ENCODE assay signal across 25 cellular contexts in genomic region chr7:158030566-158030965, GRCh38.
"Had no signal": no experiment of that assay in that cellular context is flagged by ENCODE, and none has a peak within 500 bp of the region (broad histone marks: within the 10 kb centered on the region; RNA-seq: fewer than 3 reads in every experiment).

No MANE protein-coding gene starts in this region.

- H3K36me3 ChIP-seq: brain microvascular endothelial cell, cardiac muscle cell had no signal

- ATAC-seq: activated CD8-positive, alpha-beta memory T cell treated with anti-CD3 and anti-CD28 coated beads, Interleukin-2, amount 10 ng/mL, durations not matched to agents 7 days and 5 days; activated naive CD4-positive, alpha-beta T cell treated with anti-CD3 and anti-CD28 coated beads, Interleukin-2, amount 50 U/mL, for 72 hours; K562; T-helper 17 cell had no signal

- H3K27me3 Mint-ChIP-seq: activated B cell treated with CpG ODN at 0.5 μM for 24 hours; activated CD8-positive, alpha-beta memory T cell treated with anti-CD3 and anti-CD28 coated beads, Interleukin-2, amount 10 ng/mL, durations not matched to agents 7 days and 5 days had no signal

- H3K4me3 ChIP-seq: cardiac muscle cell, K562 had no signal

- H3K4me1 Mint-ChIP-seq: activated B cell treated with CpG ODN at 0.5 μM for 24 hours; activated CD4-positive, alpha-beta T cell treated with anti-CD3 and anti-CD28 coated beads, Interleukin-2, amount 10 ng/mL, durations not matched to agents 24 days and 14 days; activated CD8-positive, alpha-beta memory T cell treated with anti-CD3 and anti-CD28 coated beads, Interleukin-2, amount 10 ng/mL, durations not matched to agents 7 days and 5 days; T-helper 17 cell had no signal

- H3K36me3 Mint-ChIP-seq: activated CD8-positive, alpha-beta memory T cell treated with anti-CD3 and anti-CD28 coated beads, Interleukin-2, amount 10 ng/mL, durations not matched to agents 7 days and 5 days had no signal

- H3K4me3 Mint-ChIP-seq: activated B cell treated with CpG ODN at 0.5 μM for 24 hours; activated CD4-positive, alpha-beta T cell treated with anti-CD3 and anti-CD28 coated beads, Interleukin-2, amount 10 ng/mL, durations not matched to agents 24 days and 14 days; activated CD8-positive, alpha-beta memory T cell treated with anti-CD3 and anti-CD28 coated beads, Interleukin-2, amount 10 ng/mL, durations not matched to agents 7 days and 5 days; activated T-cell treated with anti-CD3 and anti-CD28 coated beads, Interleukin-2, amount 50 U/mL, for 24 hours; activated T-helper 1 cell treated with anti-CD3 and anti-CD28 coated beads, Interleukin-12 subunit alpha, Interleukin-12 subunit beta, Interleukin-2, Interleukin-4 antibody, amounts not matched to agents 30 ng/mL and 10 ng/mL and 1 ng/mL, durations not matched to agents 14 hours and 24 hours and 36 hours; T-helper 17 cell had no signal

- H3K27ac ChIP-seq: brain microvascular endothelial cell, cardiac muscle cell had no signal

- H3K27ac Mint-ChIP-seq: activated B cell treated with CpG ODN at 0.5 μM for 24 hours; activated CD4-positive, alpha-beta T cell treated with anti-CD3 and anti-CD28 coated beads, Interleukin-2, amount 10 ng/mL, durations not matched to agents 24 days and 14 days; activated CD8-positive, alpha-beta memory T cell treated with anti-CD3 and anti-CD28 coated beads, Interleukin-2, amount 10 ng/mL, durations not matched to agents 7 days and 5 days; activated naive CD4-positive, alpha-beta T cell treated with anti-CD3 and anti-CD28 coated beads, Interleukin-2, amount 50 U/mL, for 72 hours; activated T-cell treated with anti-CD3 and anti-CD28 coated beads, Interleukin-2, amount 50 U/mL, for 24 hours; activated T-helper 1 cell treated with anti-CD3 and anti-CD28 coated beads, Interleukin-12 subunit alpha, Interleukin-12 subunit beta, Interleukin-2, Interleukin-4 antibody, amounts not matched to agents 30 ng/mL and 10 ng/mL and 1 ng/mL, durations not matched to agents 14 hours and 24 hours and 36 hours; T-helper 17 cell had no signal

- H3K27me3 ChIP-seq: brain microvascular endothelial cell, cardiac muscle cell had no signal

- DNase-seq: activated B cell treated with CpG ODN at 0.5 μM for 24 hours; activated CD4-positive, alpha-beta T cell treated with anti-CD3 and anti-CD28 coated beads for 1 hour; activated CD4-positive, alpha-beta T cell treated with anti-CD3 and anti-CD28 coated beads, Interleukin-2, amount 10 ng/mL, durations not matched to agents 24 days and 14 days; activated CD4-positive, alpha-beta T cell treated with anti-CD3 and anti-CD28 coated beads, Interleukin-2, amount 50 U/mL, for 48 hours; activated CD8-positive, alpha-beta memory T cell treated with anti-CD3 and anti-CD28 coated beads, Interleukin-2, amount 10 ng/mL, durations not matched to agents 7 days and 5 days; activated effector memory CD4-positive, alpha-beta T cell treated with Interleukin-2 at 50 U/mL for 16 hours; activated naive CD4-positive, alpha-beta T cell treated with Interleukin-2 at 50 U/mL for 16 hours; activated T-cell treated with anti-CD3 and anti-CD28 coated beads, Interleukin-2, amount 50 U/mL, for 24 hours; amygdala; brain microvascular endothelial cell; Karpas-422; MM.1S; NCI-H1105; NCI-H1436; NCI-H187; NCI-H2081; NCI-H446; NCI-H524; SIG-M5; T-helper 17 cell; T-helper 9 cell had no signal
